Comparison of ENCODE assay signal across 1 cellular context in the genomic region with DNA sequence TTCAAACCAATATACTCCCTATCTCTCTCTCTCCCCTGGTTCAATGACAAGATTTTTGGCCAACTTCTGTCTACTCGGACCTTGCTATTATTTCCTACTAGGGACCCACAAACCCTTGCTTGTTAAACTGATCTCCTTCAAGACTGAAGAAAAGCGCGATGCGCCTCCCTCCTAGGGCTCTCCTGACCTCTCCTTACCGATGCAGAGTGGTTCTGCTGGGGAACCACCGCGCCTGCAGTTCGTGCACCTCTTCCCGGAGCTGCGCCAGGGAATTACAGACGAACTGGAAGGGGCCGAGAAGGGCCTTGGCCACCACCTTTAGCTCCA.
A peak's percentile ranks its signal among the peaks of the same experiment; 100 is the strongest.
TF ChIP-seq lines count a peak whose summit lies in the region.

No MANE protein-coding gene starts in this region.

TF ChIP-seq in H1, 55 proteins besides CTCF, POLR2A, EP300 and RAD21:
- peak; percentile 40; the same call in 1 of the 2 replicates for TF ChIP-seq TBP (IDR thresholded peaks at IDR 0.05; ENCODE audit: low read depth, low read length)
